ENCODE assay signal across 12 cellular contexts in genomic region chr1:1195726-1196125, GRCh38. TPM values are rescaled to one million over a fixed set of nuclear protein-coding genes. Genes with fewer than 3 reads are reported as not detected.
"Had no signal": no experiment of that assay in that cellular context is flagged by ENCODE, and none has a peak within 500 bp of the region (broad histone marks: within the 10 kb centered on the region; RNA-seq: fewer than 3 reads in every experiment).

No MANE protein-coding gene starts in this region.

RNA-seq across cellular contexts. Expression of gene TNFRSF18, which starts 10.7 kb away (rescaled TPM):
- total RNA-seq: ascending aorta, bronchial epithelial cell, cardiac muscle cell had no signal

RNA-seq across cellular contexts. Expression of gene TNFRSF4, which starts 18.2 kb away (rescaled TPM):
- total RNA-seq: bronchial epithelial cell, cardiac muscle cell had no signal
- polyA plus RNA-seq: cardiac muscle cell had no signal

RNA-seq across cellular contexts. Expression of gene TTLL10, which starts 22.0 kb away (rescaled TPM):
- total RNA-seq: activated CD4-positive, alpha-beta memory T cell treated with anti-CD3 and anti-CD28 coated beads for 36 hours; activated CD4-positive, alpha-beta T cell treated with anti-CD3 and anti-CD28 coated beads, Interleukin-2, amount 10 ng/mL, durations not matched to agents 24 days and 14 days; activated CD8-positive, alpha-beta memory T cell treated with anti-CD3 and anti-CD28 coated beads for 36 hours; activated CD8-positive, alpha-beta T cell treated with anti-CD3 and anti-CD28 coated beads for 36 hours; activated naive CD4-positive, alpha-beta T cell treated with anti-CD3 and anti-CD28 coated beads for 36 hours; activated naive CD4-positive, alpha-beta T cell treated with anti-CD3 and anti-CD28 coated beads, Interleukin-2, amount 50 U/mL, for 72 hours; activated naive CD8-positive, alpha-beta T cell treated with anti-CD3 and anti-CD28 coated beads for 36 hours; activated T-helper 2 cell treated with anti-CD3 and anti-CD28 coated beads, Interferon-gamma antibody, Interleukin-2, Interleukin-4, amounts not matched to agents 10 μg/mL and 5 μg/mL and 100 μg/mL, durations not matched to agents 14 hours and 24 hours and 36 hours; adrenal gland; ascending aorta; bronchial epithelial cell; cardiac muscle cell had no signal
